Comparison of ENCODE assay signal across 26 cellular contexts in the genomic region with DNA sequence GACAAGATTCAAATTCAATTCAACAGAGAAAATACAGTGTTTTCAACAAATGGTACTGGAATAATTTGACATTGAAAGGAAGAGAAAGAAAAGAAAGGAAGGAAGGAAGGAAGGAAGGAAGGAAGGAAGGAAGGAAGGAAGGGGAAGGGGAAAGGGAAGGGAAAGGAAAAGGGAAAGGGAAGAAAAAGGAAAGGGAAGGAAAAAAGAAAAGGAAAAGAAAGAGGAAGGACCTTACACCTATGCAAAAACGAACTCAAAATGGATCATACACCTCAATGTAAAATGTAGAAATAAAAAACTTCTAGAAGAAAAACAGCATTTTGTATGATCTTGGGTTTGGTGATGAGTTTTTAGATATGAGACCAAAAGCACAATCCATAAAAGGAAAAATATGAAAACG. TPM values are rescaled to one million over a fixed set of nuclear protein-coding genes. Genes with fewer than 3 reads are reported as not detected.
DNase-seq lines count a peak whose midpoint lies in the region; ATAC-seq, FAIRE-seq and TF ChIP-seq lines count a peak whose summit lies in the region.
"Had no signal": no experiment of that assay in that cellular context is flagged by ENCODE, and none has a peak within 500 bp of the region (broad histone marks: within the 10 kb centered on the region; RNA-seq: fewer than 3 reads in every experiment).

No MANE protein-coding gene starts in this region.

- no peaks in the 10 kb centered on the region for H3K4me1 ChIP-seq in HepG2 (ENCODE audit: insufficient read depth, low read length)
- no peaks in the 10 kb centered on the region for H3K4me1 ChIP-seq in right lobe of liver
- H3K4me1 ChIP-seq: BE2C, BLaER1 had no signal

- no peak overlapping the region for H3K4me2 ChIP-seq in HepG2 (ENCODE audit: low read depth, low read length)
- H3K4me2 ChIP-seq: BLaER1 had no signal

- H3K27ac Mint-ChIP-seq in WTC11 (no peak overlapping the region), nephron progenitor cell (peak overlapping the region; percentile 95)
- H3K27ac Mint-ChIP-seq: CD14-positive monocyte; CD8-positive, alpha-beta memory T cell had no signal

- no peak for FAIRE-seq in HepG2 (lab: Jason Lieb, UNC)
- FAIRE-seq: GM12878, GM12892, GM18507 had no signal

- no peaks in the 10 kb centered on the region for H3K79me2 ChIP-seq in HepG2 (ENCODE audit: insufficient read depth, low read length)

- intact Hi-C loops in HepG2 (cut with micrococcal nuclease; ENCODE audit: unreplicated experiment): no loop called here
- intact Hi-C loops in right lobe of liver (cut with DNase I): no loop called here

- POLR2A ChIA-PET in HepG2 (lab: Yijun Ruan, JAX): no interaction called here
- POLR2A ChIA-PET in WTC11 (lab: Charles Lee): no interaction called here

- H3K27ac ChIP-seq in HepG2 (ENCODE audit: extremely low read length, insufficient read depth, low read length) (no peak overlapping the region), right lobe of liver (no peak overlapping the region)
- H3K27ac ChIP-seq: BLaER1 had no signal

- in situ Hi-C loops in HepG2 (cut with HindIII; ENCODE audit: extremely low pct_ligation_motif_present, low pct_unique_long_range_greater_than_20kb): no loop called here

- TF ChIP-seq RAD21 in HepG2 (CRISPR knock-in tag; IDR thresholded peaks at IDR 0.05): no peak

- H3K9ac ChIP-seq in HepG2 (ENCODE audit: insufficient read depth, low read depth, low read length): no peak overlapping the region
- H3K9ac ChIP-seq: BLaER1 had no signal

- TF ChIP-seq EP300 in HepG2 (IDR thresholded peaks at IDR 0.05; ENCODE audit: low read depth in 2 of 2, low read length in 2 of 2): no peak
- no peak for TF ChIP-seq EP300 in HepG2 (CRISPR knock-in tag; IDR thresholded peaks at IDR 0.05; ENCODE audit: borderline replicate concordance)

- H3K9me3 ChIP-seq in HepG2 (ENCODE audit: low read length) (no peaks in the 10 kb centered on the region), right lobe of liver (no peaks in the 10 kb centered on the region)
- H3K9me3 ChIP-seq: BE2C, BLaER1 had no signal

- H3K27me3 Mint-ChIP-seq in WTC11 (ENCODE audit: low read depth) (no peaks in the 10 kb centered on the region), nephron progenitor cell (ENCODE audit: low read depth, poor library complexity) (peaks cover 22% of the 10 kb centered on the region)

- no peak overlapping the region for H3K4me3 Mint-ChIP-seq in WTC11
- no peak overlapping the region for H3K4me3 Mint-ChIP-seq in nephron progenitor cell
- H3K4me3 Mint-ChIP-seq: CD14-positive monocyte; CD4-positive, alpha-beta memory T cell; CD4-positive, CD25-positive, alpha-beta regulatory T cell; CD8-positive, alpha-beta memory T cell had no signal

- TF ChIP-seq POLR2A in HepG2 (IDR thresholded peaks at IDR 0.05; ENCODE audit: insufficient read depth in 1 of 2, low read depth in 2 of 2, low read length in 2 of 2) (no peak), right lobe of liver (IDR thresholded peaks at IDR 0.05) (no peak)

- no peaks in the 10 kb centered on the region for H4K20me1 ChIP-seq in HepG2 (ENCODE audit: insufficient read depth, low read length)
- H4K20me1 ChIP-seq: BLaER1 had no signal

- H3K4me3 ChIP-seq in HepG2 (replicated peaks in 1 of 3; ENCODE audit: insufficient read depth in 1 of 3, low read depth in 2 of 3, low read length in 3 of 3) (no peak overlapping the region), right lobe of liver (no peak overlapping the region)
- H3K4me3 ChIP-seq: BLaER1, GM12878 had no signal

- H3K36me3 ChIP-seq in HepG2 (replicated peaks in 1 of 2; ENCODE audit: control insufficient read depth in 1 of 2, insufficient read depth in 2 of 2, low read length in 2 of 2) (no peaks in the 10 kb centered on the region), right lobe of liver (no peaks in the 10 kb centered on the region)
- H3K36me3 ChIP-seq: BE2C, BLaER1 had no signal

- peaks cover 0 to 9% of the 10 kb centered on the region in 2 experiments; a peak in 2 of 5 replicates for H3K27me3 ChIP-seq in HepG2 (ENCODE audit: control insufficient read depth in 1 of 2, insufficient read depth in 2 of 2, low read length in 2 of 2)
- H3K27me3 ChIP-seq in right lobe of liver: no peaks in the 10 kb centered on the region
- H3K27me3 ChIP-seq: BE2C, BLaER1 had no signal

- no peak overlapping the region for H2AFZ ChIP-seq in HepG2 (ENCODE audit: low read length)

- CTCF ChIA-PET in HepG2 (lab: Yijun Ruan, JAX; ENCODE audit: low intra/inter-chr PET ratio, low total read pairs) (no interaction called here), WTC11 (lab: Charles Lee) (no interaction called here)

- no peak for ATAC-seq in HepG2
- ATAC-seq in right lobe of liver: no peak
- ATAC-seq in WTC11: no peak
- ATAC-seq in HG02938 (IDR thresholded peaks at IDR 0.05; ENCODE audit: unreplicated experiment): no peak
- ATAC-seq: GM12878 had no signal

- H3K4me1 Mint-ChIP-seq in WTC11: peaks cover 9% of the 10 kb centered on the region
- peaks cover 6% of the 10 kb centered on the region for H3K4me1 Mint-ChIP-seq in nephron progenitor cell
- H3K4me1 Mint-ChIP-seq: CD14-positive monocyte; CD4-positive, alpha-beta memory T cell; CD4-positive, CD25-positive, alpha-beta regulatory T cell; CD8-positive, alpha-beta memory T cell had no signal

- WGBS in HepG2 (ENCODE audit: low lambda C conversion rate): 0% methylated on average over 2 of the region's 2 CpGs
- WGBS in right lobe of liver (ENCODE audit: insufficient coverage, low coverage, low lambda C conversion rate, missing lambda C conversion rate): 48% methylated on average over 2 of the region's 2 CpGs

- peaks cover 7% of the 10 kb centered on the region; the same call in 1 of the 2 replicates for H3K9me3 Mint-ChIP-seq in WTC11
- no peaks in the 10 kb centered on the region for H3K9me3 Mint-ChIP-seq in nephron progenitor cell

- TF ChIP-seq CTCF in HepG2 (CRISPR knock-in tag; IDR thresholded peaks at IDR 0.05): no peak
- no peak for TF ChIP-seq CTCF in right lobe of liver (IDR thresholded peaks at IDR 0.05)
- no peak for TF ChIP-seq CTCF in WTC11 (IDR thresholded peaks at IDR 0.05)
- no peak for TF ChIP-seq CTCF in nephron progenitor cell (IDR thresholded peaks at IDR 0.05)

- no TSS peak for BruUV-seq in HepG2 (replicated peaks; lab: Mats Ljungman, UMichigan)

- H3K36me3 Mint-ChIP-seq in WTC11 (no peaks in the 10 kb centered on the region), nephron progenitor cell (ENCODE audit: low read depth) (no peaks in the 10 kb centered on the region)
- H3K36me3 Mint-ChIP-seq: CD14-positive monocyte; CD4-positive, alpha-beta memory T cell; CD4-positive, CD25-positive, alpha-beta regulatory T cell; CD8-positive, alpha-beta memory T cell had no signal

- DNase-seq in HepG2 (ENCODE audit: low spot score) (no peak), right lobe of liver (no peak), WTC11 (ENCODE audit: low spot score) (no peak), nephron progenitor cell (no peak)
- DNase-seq in activated CD8-positive, alpha-beta memory T cell treated with anti-CD3 and anti-CD28 coated beads for 24 hours: no peak
- DNase-seq: 8988T; ACHN; BE2C; C1 segment of cervical spinal cord; CD4-positive, alpha-beta memory T cell; CD4-positive, CD25-positive, alpha-beta regulatory T cell; CD8-positive, alpha-beta memory T cell; COR-L47; DMS 273 treated with DMSO at 0.1 percent for 48 hours; DMS153; DMS53; DMS79; DND-41; EL; GDM1 had no signal

RNA-seq across cellular contexts. Expression of a gene that starts 19.9 kb away (rescaled TPM):
- not detected in 2 replicates for total RNA-seq in HepG2 (2016; rRNA removed; fragmentation: Illumina TruSeq; extraction: Trizol)
- total RNA-seq in HepG2 (2016; cell fraction: cytosol; rRNA removed; fragmentation: Illumina TruSeq; extraction: Trizol; ENCODE audit: low read depth): not detected in 2 replicates
- not detected in 2 replicates for total RNA-seq in HepG2 (2016; cell fraction: insoluble cytoplasmic fraction; rRNA removed; fragmentation: Illumina TruSeq; extraction: Trizol)
- total RNA-seq in HepG2 (2016; cell fraction: membrane; rRNA removed; fragmentation: Illumina TruSeq; extraction: Trizol): not detected in 2 replicates
- total RNA-seq in HepG2 (2016; cell fraction: nucleus; rRNA removed; fragmentation: Illumina TruSeq; extraction: Trizol): not detected in 2 replicates
- polyA plus RNA-seq in HepG2 (2011; rRNA removed): not detected in 2 replicates
- polyA plus RNA-seq in HepG2 (2011; cell fraction: cytosol; rRNA removed): not detected in 2 replicates
- not detected in 2 replicates for polyA plus RNA-seq in HepG2 (2011; cell fraction: nucleus; rRNA removed)
- not detected in 2 replicates for polyA plus RNA-seq in HepG2 (2012)
- not detected in 2 replicates for polyA plus RNA-seq in HepG2 (2016; cell fraction: cytosol; fragmentation: Illumina TruSeq; extraction: Trizol; ENCODE audit: low read depth)
- polyA plus RNA-seq in HepG2 (2016; cell fraction: insoluble cytoplasmic fraction; fragmentation: Illumina TruSeq; extraction: Trizol; ENCODE audit: low read depth): not detected in 2 replicates
- not detected in 2 replicates for polyA plus RNA-seq in HepG2 (2016; cell fraction: membrane; fragmentation: Illumina TruSeq; extraction: Trizol; ENCODE audit: low read depth)
- not detected in 2 replicates for polyA plus RNA-seq in HepG2 (2016; cell fraction: nucleus; fragmentation: Illumina TruSeq; extraction: Trizol; ENCODE audit: insufficient read depth, low read depth)
- polyA minus RNA-seq in HepG2 (2011; rRNA and poly(A)+ RNA removed; ENCODE audit: low replicate concordance): 0.12 TPM in 1 of 2 replicates, not detected in the other
- polyA minus RNA-seq in HepG2 (2011; cell fraction: cytosol; rRNA and poly(A)+ RNA removed): not detected in 2 replicates
- not detected in 2 replicates for polyA minus RNA-seq in HepG2 (2011; cell fraction: nucleus; rRNA and poly(A)+ RNA removed)
- under 1 TPM in 3 of 6 experiments, not detected in 3; 0.06 to 0.07 (median 0.06) TPM for total RNA-seq in right lobe of liver
- 8.8 to 10.5 TPM (median 8.9 TPM) in 3 replicates for total RNA-seq in WTC11 (2021)
- total RNA-seq: CD4-positive, alpha-beta memory T cell; CD4-positive, CD25-positive, alpha-beta regulatory T cell; CD8-positive, alpha-beta memory T cell had no signal
- polyA plus RNA-seq: CD4-positive, alpha-beta memory T cell; CD4-positive, CD25-positive, alpha-beta regulatory T cell; CD8-positive, alpha-beta memory T cell had no signal

RNA-seq across cellular contexts. Expression of a gene that starts 34.2 kb away (rescaled TPM):
- total RNA-seq in HepG2 (2016; rRNA removed; fragmentation: Illumina TruSeq; extraction: Trizol): 14.9 and 40.3 TPM in 2 replicates
- total RNA-seq in HepG2 (2016; cell fraction: cytosol; rRNA removed; fragmentation: Illumina TruSeq; extraction: Trizol; ENCODE audit: low read depth): 6.7 and 8.4 TPM in 2 replicates
- total RNA-seq in HepG2 (2016; cell fraction: insoluble cytoplasmic fraction; rRNA removed; fragmentation: Illumina TruSeq; extraction: Trizol): 11.5 and 40.7 TPM in 2 replicates
- total RNA-seq in HepG2 (2016; cell fraction: membrane; rRNA removed; fragmentation: Illumina TruSeq; extraction: Trizol): 27.0 and 30.3 TPM in 2 replicates
- total RNA-seq in HepG2 (2016; cell fraction: nucleus; rRNA removed; fragmentation: Illumina TruSeq; extraction: Trizol): 30.8 and 47.3 TPM in 2 replicates
- 26.7 and 27.9 TPM in 2 replicates for polyA plus RNA-seq in HepG2 (2011; rRNA removed)
- 18.9 and 24.6 TPM in 2 replicates for polyA plus RNA-seq in HepG2 (2011; cell fraction: cytosol; rRNA removed)
- polyA plus RNA-seq in HepG2 (2011; cell fraction: nucleus; rRNA removed): 23.4 and 23.5 TPM in 2 replicates
- 21.7 and 23.7 TPM in 2 replicates for polyA plus RNA-seq in HepG2 (2012)
- polyA plus RNA-seq in HepG2 (2016; cell fraction: cytosol; fragmentation: Illumina TruSeq; extraction: Trizol; ENCODE audit: low read depth): 3.2 and 3.5 TPM in 2 replicates
- polyA plus RNA-seq in HepG2 (2016; cell fraction: insoluble cytoplasmic fraction; fragmentation: Illumina TruSeq; extraction: Trizol; ENCODE audit: low read depth): 37.8 and 45.7 TPM in 2 replicates
- polyA plus RNA-seq in HepG2 (2016; cell fraction: membrane; fragmentation: Illumina TruSeq; extraction: Trizol; ENCODE audit: low read depth): 18.6 and 19.6 TPM in 2 replicates
- polyA plus RNA-seq in HepG2 (2016; cell fraction: nucleus; fragmentation: Illumina TruSeq; extraction: Trizol; ENCODE audit: insufficient read depth, low read depth): 37.2 and 38.7 TPM in 2 replicates
- 54.5 and 105 TPM in 2 replicates for polyA minus RNA-seq in HepG2 (2011; rRNA and poly(A)+ RNA removed; ENCODE audit: low replicate concordance)
- polyA minus RNA-seq in HepG2 (2011; cell fraction: cytosol; rRNA and poly(A)+ RNA removed): 27.0 and 29.1 TPM in 2 replicates
- 59.1 and 76.2 TPM in 2 replicates for polyA minus RNA-seq in HepG2 (2011; cell fraction: nucleus; rRNA and poly(A)+ RNA removed)
- total RNA-seq in right lobe of liver: 10 to 100 TPM; 23.5 to 35.3 (median 25.2) TPM
- total RNA-seq in WTC11 (2021): 52.3 to 58.2 TPM (median 57.8 TPM) in 3 replicates
